Comparison of ENCODE assay signal across 1 cellular context in the genomic region with DNA sequence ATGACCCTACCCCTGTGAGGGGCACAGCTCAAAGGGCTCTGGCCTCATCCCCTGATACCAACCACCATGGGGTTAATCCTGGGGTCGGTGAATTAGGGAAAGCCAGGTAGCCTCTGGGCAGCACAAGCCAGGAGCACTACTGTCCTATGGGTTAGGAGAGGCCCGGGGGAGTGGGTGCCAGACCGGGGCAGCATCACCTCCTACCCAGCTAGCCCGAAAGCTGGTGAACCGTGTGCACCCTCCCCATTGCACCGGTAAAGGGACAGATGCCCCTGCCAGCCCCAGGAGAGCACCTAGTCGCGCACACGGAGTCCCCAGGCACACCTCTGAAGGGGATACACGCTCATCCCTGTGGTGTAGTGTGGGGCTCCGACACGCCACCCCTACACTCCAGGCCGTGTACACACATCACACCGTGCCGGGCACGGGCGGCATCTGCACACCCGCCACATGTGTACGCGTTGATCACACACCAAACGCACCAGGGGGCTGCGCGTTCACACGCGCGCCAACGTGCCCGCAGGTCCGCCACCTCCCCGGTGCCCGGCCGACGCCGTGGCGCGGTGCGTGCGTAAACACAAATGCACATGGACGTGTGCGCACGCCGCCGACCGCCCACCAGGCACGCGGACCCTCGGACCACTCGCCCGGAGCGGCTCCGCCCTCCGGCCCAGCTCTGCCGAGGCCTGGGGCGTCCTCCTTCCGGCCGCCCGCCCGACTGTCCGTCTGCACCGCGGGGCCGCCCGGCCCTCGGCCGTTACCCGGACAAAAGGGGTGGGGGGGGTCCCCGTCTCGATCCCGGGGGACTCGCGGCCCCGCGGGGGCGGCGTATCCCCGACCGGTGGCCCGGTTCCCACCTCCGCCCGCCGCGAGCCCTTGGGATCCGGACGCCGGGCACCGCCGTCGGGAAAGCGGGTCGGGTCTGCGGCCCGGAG.
A peak's percentile ranks its signal among the peaks of the same experiment; 100 is the strongest.
TF ChIP-seq lines count a peak whose summit lies in the region.

No MANE protein-coding gene starts in this region.

TF ChIP-seq in HEK293, 187 proteins besides CTCF, POLR2A, EP300 and RAD21 (continued from another document and continues in another):
- TF ChIP-seq, protein P1, sequence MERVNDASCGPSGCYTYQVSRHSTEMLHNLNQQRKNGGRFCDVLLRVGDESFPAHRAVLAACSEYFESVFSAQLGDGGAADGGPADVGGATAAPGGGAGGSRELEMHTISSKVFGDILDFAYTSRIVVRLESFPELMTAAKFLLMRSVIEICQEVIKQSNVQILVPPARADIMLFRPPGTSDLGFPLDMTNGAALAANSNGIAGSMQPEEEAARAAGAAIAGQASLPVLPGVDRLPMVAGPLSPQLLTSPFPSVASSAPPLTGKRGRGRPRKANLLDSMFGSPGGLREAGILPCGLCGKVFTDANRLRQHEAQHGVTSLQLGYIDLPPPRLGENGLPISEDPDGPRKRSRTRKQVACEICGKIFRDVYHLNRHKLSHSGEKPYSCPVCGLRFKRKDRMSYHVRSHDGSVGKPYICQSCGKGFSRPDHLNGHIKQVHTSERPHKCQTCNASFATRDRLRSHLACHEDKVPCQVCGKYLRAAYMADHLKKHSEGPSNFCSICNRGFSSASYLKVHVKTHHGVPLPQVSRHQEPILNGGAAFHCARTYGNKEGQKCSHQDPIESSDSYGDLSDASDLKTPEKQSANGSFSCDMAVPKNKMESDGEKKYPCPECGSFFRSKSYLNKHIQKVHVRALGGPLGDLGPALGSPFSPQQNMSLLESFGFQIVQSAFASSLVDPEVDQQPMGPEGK (tag by site-specific recombination; IDR thresholded peaks at IDR 0.05), result peak; percentile 60
- TF ChIP-seq, protein P2, sequence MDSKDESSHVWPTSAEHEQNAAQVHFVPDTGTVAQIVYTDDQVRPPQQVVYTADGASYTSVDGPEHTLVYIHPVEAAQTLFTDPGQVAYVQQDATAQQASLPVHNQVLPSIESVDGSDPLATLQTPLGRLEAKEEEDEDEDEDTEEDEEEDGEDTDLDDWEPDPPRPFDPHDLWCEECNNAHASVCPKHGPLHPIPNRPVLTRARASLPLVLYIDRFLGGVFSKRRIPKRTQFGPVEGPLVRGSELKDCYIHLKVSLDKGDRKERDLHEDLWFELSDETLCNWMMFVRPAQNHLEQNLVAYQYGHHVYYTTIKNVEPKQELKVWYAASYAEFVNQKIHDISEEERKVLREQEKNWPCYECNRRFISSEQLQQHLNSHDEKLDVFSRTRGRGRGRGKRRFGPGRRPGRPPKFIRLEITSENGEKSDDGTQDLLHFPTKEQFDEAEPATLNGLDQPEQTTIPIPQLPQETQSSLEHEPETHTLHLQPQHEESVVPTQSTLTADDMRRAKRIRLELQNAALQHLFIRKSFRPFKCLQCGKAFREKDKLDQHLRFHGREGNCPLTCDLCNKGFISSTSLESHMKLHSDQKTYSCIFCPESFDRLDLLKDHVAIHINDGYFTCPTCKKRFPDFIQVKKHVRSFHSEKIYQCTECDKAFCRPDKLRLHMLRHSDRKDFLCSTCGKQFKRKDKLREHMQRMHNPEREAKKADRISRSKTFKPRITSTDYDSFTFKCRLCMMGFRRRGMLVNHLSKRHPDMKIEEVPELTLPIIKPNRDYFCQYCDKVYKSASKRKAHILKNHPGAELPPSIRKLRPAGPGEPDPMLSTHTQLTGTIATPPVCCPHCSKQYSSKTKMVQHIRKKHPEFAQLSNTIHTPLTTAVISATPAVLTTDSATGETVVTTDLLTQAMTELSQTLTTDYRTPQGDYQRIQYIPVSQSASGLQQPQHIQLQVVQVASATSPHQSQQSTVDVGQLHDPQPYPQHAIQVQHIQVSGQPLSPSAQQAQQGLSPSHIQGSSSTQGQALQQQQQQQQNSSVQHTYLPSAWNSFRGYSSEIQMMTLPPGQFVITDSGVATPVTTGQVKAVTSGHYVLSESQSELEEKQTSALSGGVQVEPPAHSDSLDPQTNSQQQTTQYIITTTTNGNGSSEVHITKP (tag by site-specific recombination; IDR thresholded peaks at IDR 0.05), result no peak
- TF ChIP-seq ZNF548 (tag by site-specific recombination; IDR thresholded peaks at IDR 0.05) (no peak), ZNF76 (tag by site-specific recombination; IDR thresholded peaks at IDR 0.05; ENCODE audit: borderline replicate concordance, low read depth) (0 out of 2 replicates have a peak, but pooled peaks have one; percentile 36), ZNF140 (tag by site-specific recombination; IDR thresholded peaks at IDR 0.05) (no peak), ZNF341 (tag by site-specific recombination; IDR thresholded peaks at IDR 0.05; ENCODE audit: low read depth) (peak; percentile 38; the same call in 1 of the 2 replicates), ZNF354C (tag by site-specific recombination; IDR thresholded peaks at IDR 0.05; ENCODE audit: borderline replicate concordance, low read depth) (no peak), ZNF544 (tag by site-specific recombination; IDR thresholded peaks at IDR 0.05) (no peak), ZNF423 (tag by site-specific recombination; IDR thresholded peaks at IDR 0.05) (peak; percentile 68), MYNN (tag by site-specific recombination; IDR thresholded peaks at IDR 0.05; ENCODE audit: borderline replicate concordance) (0 out of 2 replicates have a peak, but pooled peaks have one; percentile 41), ZEB2 (tag by site-specific recombination; IDR thresholded peaks at IDR 0.05) (peak; percentile 66; the same call in 1 of the 2 replicates), ZFP69B (tag by site-specific recombination; IDR thresholded peaks at IDR 0.05) (no peak), ZBTB7A (tag by site-specific recombination; IDR thresholded peaks at IDR 0.05; ENCODE audit: low read depth) (peak; percentile 81; the same call in 1 of the 2 replicates), ZBTB20 (tag by site-specific recombination; IDR thresholded peaks at IDR 0.05) (peak; percentile 63; the same call in 1 of the 2 replicates), ZFP37 (tag by site-specific recombination; IDR thresholded peaks at IDR 0.05) (no peak), SP7 (tag by site-specific recombination; IDR thresholded peaks at IDR 0.05) (peak; percentile 18; the same call in 1 of the 2 replicates), ZNF112 (tag by site-specific recombination; IDR thresholded peaks at IDR 0.05) (no peak), EGR2 (tag by site-specific recombination; IDR thresholded peaks at IDR 0.05; ENCODE audit: low read depth) (0 out of 2 replicates have a peak, but pooled peaks have one; percentile 22), ZFHX2 (tag by site-specific recombination; conservative IDR thresholded peaks at IDR 0.05) (peak; percentile 51), MZF1 (tag by site-specific recombination; IDR thresholded peaks at IDR 0.05; ENCODE audit: borderline replicate concordance) (no peak), ZNF202 (tag by site-specific recombination; IDR thresholded peaks at IDR 0.05; ENCODE audit: borderline replicate concordance) (no peak), ZNF501 (tag by site-specific recombination; IDR thresholded peaks at IDR 0.05) (no peak), GLIS1 (tag by site-specific recombination; IDR thresholded peaks at IDR 0.05) (peak; percentile 66), GLIS2 (tag by site-specific recombination; IDR thresholded peaks at IDR 0.05) (peak; percentile 43; the same call in 1 of the 2 replicates), ZNF610 (tag by site-specific recombination; IDR thresholded peaks at IDR 0.05; ENCODE audit: borderline replicate concordance) (no peak), KLF7 (tag by site-specific recombination; IDR thresholded peaks at IDR 0.05; ENCODE audit: borderline replicate concordance) (no peak), ZBTB8A (tag by site-specific recombination; IDR thresholded peaks at IDR 0.05) (peak; percentile 82), ZNF658 (tag by site-specific recombination; IDR thresholded peaks at IDR 0.05) (no peak), ZNF394 (tag by site-specific recombination; IDR thresholded peaks at IDR 0.05; ENCODE audit: borderline replicate concordance) (no peak), ZIC2 (tag by site-specific recombination; IDR thresholded peaks at IDR 0.05) (peak; percentile 58), KLF9 (tag by site-specific recombination; IDR thresholded peaks at IDR 0.05; ENCODE audit: low read depth) (0 out of 2 replicates have a peak, but pooled peaks have one; percentile 27), SALL2 (tag by site-specific recombination; IDR thresholded peaks at IDR 0.05; ENCODE audit: borderline replicate concordance) (no peak)
- TF ChIP-seq, protein P3, sequence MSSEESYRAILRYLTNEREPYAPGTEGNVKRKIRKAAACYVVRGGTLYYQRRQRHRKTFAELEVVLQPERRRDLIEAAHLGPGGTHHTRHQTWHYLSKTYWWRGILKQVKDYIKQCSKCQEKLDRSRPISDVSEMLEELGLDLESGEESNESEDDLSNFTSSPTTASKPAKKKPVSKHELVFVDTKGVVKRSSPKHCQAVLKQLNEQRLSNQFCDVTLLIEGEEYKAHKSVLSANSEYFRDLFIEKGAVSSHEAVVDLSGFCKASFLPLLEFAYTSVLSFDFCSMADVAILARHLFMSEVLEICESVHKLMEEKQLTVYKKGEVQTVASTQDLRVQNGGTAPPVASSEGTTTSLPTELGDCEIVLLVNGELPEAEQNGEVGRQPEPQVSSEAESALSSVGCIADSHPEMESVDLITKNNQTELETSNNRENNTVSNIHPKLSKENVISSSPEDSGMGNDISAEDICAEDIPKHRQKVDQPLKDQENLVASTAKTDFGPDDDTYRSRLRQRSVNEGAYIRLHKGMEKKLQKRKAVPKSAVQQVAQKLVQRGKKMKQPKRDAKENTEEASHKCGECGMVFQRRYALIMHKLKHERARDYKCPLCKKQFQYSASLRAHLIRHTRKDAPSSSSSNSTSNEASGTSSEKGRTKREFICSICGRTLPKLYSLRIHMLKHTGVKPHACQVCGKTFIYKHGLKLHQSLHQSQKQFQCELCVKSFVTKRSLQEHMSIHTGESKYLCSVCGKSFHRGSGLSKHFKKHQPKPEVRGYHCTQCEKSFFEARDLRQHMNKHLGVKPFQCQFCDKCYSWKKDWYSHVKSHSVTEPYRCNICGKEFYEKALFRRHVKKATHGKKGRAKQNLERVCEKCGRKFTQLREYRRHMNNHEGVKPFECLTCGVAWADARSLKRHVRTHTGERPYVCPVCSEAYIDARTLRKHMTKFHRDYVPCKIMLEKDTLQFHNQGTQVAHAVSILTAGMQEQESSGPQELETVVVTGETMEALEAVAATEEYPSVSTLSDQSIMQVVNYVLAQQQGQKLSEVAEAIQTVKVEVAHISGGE (tag by site-specific recombination; conservative IDR thresholded peaks at IDR 0.05; ENCODE audit: low read depth), result 0 out of 2 replicates have a peak, but pooled peaks have one; percentile 20
- TF ChIP-seq, protein P4, sequence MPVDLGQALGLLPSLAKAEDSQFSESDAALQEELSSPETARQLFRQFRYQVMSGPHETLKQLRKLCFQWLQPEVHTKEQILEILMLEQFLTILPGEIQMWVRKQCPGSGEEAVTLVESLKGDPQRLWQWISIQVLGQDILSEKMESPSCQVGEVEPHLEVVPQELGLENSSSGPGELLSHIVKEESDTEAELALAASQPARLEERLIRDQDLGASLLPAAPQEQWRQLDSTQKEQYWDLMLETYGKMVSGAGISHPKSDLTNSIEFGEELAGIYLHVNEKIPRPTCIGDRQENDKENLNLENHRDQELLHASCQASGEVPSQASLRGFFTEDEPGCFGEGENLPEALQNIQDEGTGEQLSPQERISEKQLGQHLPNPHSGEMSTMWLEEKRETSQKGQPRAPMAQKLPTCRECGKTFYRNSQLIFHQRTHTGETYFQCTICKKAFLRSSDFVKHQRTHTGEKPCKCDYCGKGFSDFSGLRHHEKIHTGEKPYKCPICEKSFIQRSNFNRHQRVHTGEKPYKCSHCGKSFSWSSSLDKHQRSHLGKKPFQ (tag by site-specific recombination; IDR thresholded peaks at IDR 0.05), result peak; percentile 96
- TF ChIP-seq, protein P5, sequence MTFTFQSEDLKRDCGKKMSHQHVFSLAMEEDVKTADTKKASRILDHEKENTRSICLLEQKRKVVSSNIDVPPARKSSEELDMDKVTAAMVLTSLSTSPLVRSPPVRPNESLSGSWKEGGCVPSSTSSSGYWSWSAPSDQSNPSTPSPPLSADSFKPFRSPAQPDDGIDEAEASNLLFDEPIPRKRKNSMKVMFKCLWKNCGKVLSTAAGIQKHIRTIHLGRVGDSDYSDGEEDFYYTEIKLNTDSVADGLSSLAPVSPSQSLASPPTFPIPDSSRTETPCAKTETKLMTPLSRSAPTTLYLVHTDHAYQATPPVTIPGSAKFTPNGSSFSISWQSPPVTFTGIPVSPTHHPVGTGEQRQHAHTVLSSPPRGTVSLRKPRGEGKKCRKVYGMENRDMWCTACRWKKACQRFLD (tag by site-specific recombination; IDR thresholded peaks at IDR 0.05), result 0 out of 2 replicates have a peak, but pooled peaks have one; percentile 32
- TF ChIP-seq, protein P6, sequence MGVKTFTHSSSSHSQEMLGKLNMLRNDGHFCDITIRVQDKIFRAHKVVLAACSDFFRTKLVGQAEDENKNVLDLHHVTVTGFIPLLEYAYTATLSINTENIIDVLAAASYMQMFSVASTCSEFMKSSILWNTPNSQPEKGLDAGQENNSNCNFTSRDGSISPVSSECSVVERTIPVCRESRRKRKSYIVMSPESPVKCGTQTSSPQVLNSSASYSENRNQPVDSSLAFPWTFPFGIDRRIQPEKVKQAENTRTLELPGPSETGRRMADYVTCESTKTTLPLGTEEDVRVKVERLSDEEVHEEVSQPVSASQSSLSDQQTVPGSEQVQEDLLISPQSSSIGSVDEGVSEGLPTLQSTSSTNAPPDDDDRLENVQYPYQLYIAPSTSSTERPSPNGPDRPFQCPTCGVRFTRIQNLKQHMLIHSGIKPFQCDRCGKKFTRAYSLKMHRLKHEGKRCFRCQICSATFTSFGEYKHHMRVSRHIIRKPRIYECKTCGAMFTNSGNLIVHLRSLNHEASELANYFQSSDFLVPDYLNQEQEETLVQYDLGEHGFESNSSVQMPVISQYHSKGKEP (tag by site-specific recombination; IDR thresholded peaks at IDR 0.05), result no peak
- TF ChIP-seq, protein P7, sequence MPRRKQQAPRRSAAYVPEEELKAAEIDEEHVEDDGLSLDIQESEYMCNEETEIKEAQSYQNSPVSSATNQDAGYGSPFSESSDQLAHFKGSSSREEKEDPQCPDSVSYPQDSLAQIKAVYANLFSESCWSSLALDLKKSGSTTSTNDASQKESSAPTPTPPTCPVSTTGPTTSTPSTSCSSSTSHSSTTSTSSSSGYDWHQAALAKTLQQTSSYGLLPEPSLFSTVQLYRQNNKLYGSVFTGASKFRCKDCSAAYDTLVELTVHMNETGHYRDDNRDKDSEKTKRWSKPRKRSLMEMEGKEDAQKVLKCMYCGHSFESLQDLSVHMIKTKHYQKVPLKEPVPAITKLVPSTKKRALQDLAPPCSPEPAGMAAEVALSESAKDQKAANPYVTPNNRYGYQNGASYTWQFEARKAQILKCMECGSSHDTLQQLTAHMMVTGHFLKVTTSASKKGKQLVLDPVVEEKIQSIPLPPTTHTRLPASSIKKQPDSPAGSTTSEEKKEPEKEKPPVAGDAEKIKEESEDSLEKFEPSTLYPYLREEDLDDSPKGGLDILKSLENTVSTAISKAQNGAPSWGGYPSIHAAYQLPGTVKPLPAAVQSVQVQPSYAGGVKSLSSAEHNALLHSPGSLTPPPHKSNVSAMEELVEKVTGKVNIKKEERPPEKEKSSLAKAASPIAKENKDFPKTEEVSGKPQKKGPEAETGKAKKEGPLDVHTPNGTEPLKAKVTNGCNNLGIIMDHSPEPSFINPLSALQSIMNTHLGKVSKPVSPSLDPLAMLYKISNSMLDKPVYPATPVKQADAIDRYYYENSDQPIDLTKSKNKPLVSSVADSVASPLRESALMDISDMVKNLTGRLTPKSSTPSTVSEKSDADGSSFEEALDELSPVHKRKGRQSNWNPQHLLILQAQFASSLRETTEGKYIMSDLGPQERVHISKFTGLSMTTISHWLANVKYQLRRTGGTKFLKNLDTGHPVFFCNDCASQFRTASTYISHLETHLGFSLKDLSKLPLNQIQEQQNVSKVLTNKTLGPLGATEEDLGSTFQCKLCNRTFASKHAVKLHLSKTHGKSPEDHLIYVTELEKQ (tag by site-specific recombination; IDR thresholded peaks at IDR 0.05; ENCODE audit: borderline replicate concordance), result no peak
